14 cellular contexts compared by ENCODE assay signal in genomic region chr12:75634244-75635222, GRCh38.
DNase-seq lines count a peak whose midpoint lies in the region; ATAC-seq and TF ChIP-seq lines count a peak whose summit lies in the region.
"Had no signal": no experiment of that assay in that cellular context is flagged by ENCODE, and none has a peak within 500 bp of the region (broad histone marks: within the 10 kb centered on the region; RNA-seq: fewer than 3 reads in every experiment).

No MANE protein-coding gene starts in this region.

- H3K4me3 Mint-ChIP-seq in stimulated activated naive CD8-positive, alpha-beta T cell treated with anti-CD3 and anti-CD28 coated beads, Interleukin-15, Interleukin-2, amounts not matched to agents 100 ng/mL and 50 ng/mL, for 24 hours: no peak overlapping the region
- H3K4me3 Mint-ChIP-seq: activated naive CD4-positive, alpha-beta T cell treated with anti-CD3 and anti-CD28 coated beads, Interleukin-2, amount 50 U/mL, for 24 hours; endodermal cell had no signal

- WGBS in esophagus muscularis mucosa: 73% methylated on average over 3 of the region's 3 CpGs
- WGBS in esophagus squamous epithelium, 2 donors: 72 to 81% methylated on average over 3 of the region's 3 CpGs

- H4K20me1 ChIP-seq in PC-9 (ENCODE audit: insufficient read depth): no peaks in the 10 kb centered on the region

- ATAC-seq in stimulated activated naive CD8-positive, alpha-beta T cell treated with anti-CD3 and anti-CD28 coated beads, Interleukin-15, Interleukin-2, amounts not matched to agents 100 U/mL and 50 U/mL, for 24 hours: no peak
- ATAC-seq in HG02759 (IDR thresholded peaks at IDR 0.05; ENCODE audit: unreplicated experiment): no peak

- POLR2A ChIA-PET in PC-9 (lab: Charles Lee; ENCODE audit: unreplicated experiment): no interaction called here

- peaks cover 10% of the 10 kb centered on the region; the same call in 1 of the 2 replicates for H3F3A ChIP-seq in PC-9 (ENCODE audit: insufficient read depth, low read depth)

- H3K9me3 Mint-ChIP-seq in stimulated activated naive CD8-positive, alpha-beta T cell treated with anti-CD3 and anti-CD28 coated beads, Interleukin-15, Interleukin-2, amounts not matched to agents 100 ng/mL and 50 ng/mL, for 24 hours: no peaks in the 10 kb centered on the region
- H3K9me3 Mint-ChIP-seq: endodermal cell had no signal

- no peak for TF ChIP-seq POLR2A in esophagus muscularis mucosa (IDR thresholded peaks at IDR 0.05; ENCODE audit: low read depth)
- TF ChIP-seq POLR2A in esophagus squamous epithelium (IDR thresholded peaks at IDR 0.05): no peak

- H2AFZ ChIP-seq in PC-9: no peak overlapping the region; the same call in 1 of the 2 replicates

- DNase-seq in stimulated activated naive CD8-positive, alpha-beta T cell treated with anti-CD3 and anti-CD28 coated beads, Interleukin-15, Interleukin-2, amounts not matched to agents 100 U/mL and 50 U/mL, for 24 hours: no peak
- DNase-seq in PC-9 (no peak), epithelial cell of prostate (ENCODE audit: low read depth, low spot score) (no peak), esophagus muscularis mucosa (ENCODE audit: extremely low spot score) (no peak), esophagus squamous epithelium (lab: John Stamatoyannopoulos, UW) (no peak), activated T-cell treated with anti-CD3 and anti-CD28 coated beads for 4 hours (no peak)
- DNase-seq: activated CD8-positive, alpha-beta memory T cell treated with anti-CD3 and anti-CD28 coated beads, Interleukin-2, amount 10 ng/mL, durations not matched to agents 7 days and 5 days; endodermal cell; kidney; NCI-H2029; SK-N-SH had no signal

- H3K4me3 ChIP-seq in PC-9: no peak overlapping the region
- H3K4me3 ChIP-seq in esophagus muscularis mucosa: no peak overlapping the region
- no peak overlapping the region for H3K4me3 ChIP-seq in esophagus squamous epithelium

- H3K4me1 ChIP-seq in PC-9 (replicated peaks; ENCODE audit: insufficient read depth) (peaks cover 16% of the 10 kb centered on the region), esophagus muscularis mucosa (peaks cover 0 to 6% (median 3%) of the 10 kb centered on the region in 4 donors), esophagus squamous epithelium (peaks cover 0 to 23% (median 0%) of the 10 kb centered on the region in 3 donors)

- 0 out of 2 replicates have a peak overlapping the region, but pooled peaks have one; percentile 56 for H3K27ac ChIP-seq in PC-9
- peak overlapping the region; percentile 88 for H3K27ac ChIP-seq in epithelial cell of prostate
- no peak overlapping the region for H3K27ac ChIP-seq in esophagus muscularis mucosa (replicated peaks in 1 of 4)
- no peak overlapping the region for H3K27ac ChIP-seq in esophagus squamous epithelium

- TF ChIP-seq EP300 in esophagus muscularis mucosa (IDR thresholded peaks at IDR 0.05): no peak

- intact Hi-C loops in PC-9 (cut with micrococcal nuclease; ENCODE audit: unreplicated experiment): no loop called here
- intact Hi-C loops in esophagus muscularis mucosa (cut with DNase I): no loop called here
- intact Hi-C loops in esophagus squamous epithelium (cut with DNase I): no loop called here

- H3K27me3 ChIP-seq in PC-9 (ENCODE audit: insufficient read depth, low read depth) (no peaks in the 10 kb centered on the region), esophagus muscularis mucosa (no peaks in the 10 kb centered on the region), esophagus squamous epithelium (no peaks in the 10 kb centered on the region)

- peaks cover 2% of the 10 kb centered on the region; the same call in 1 of the 2 replicates for H3K9me3 ChIP-seq in PC-9 (ENCODE audit: insufficient read depth, low read depth)
- no peaks in the 10 kb centered on the region for H3K9me3 ChIP-seq in esophagus muscularis mucosa
- no peaks in the 10 kb centered on the region for H3K9me3 ChIP-seq in esophagus squamous epithelium
- H3K9me3 ChIP-seq: SK-N-SH had no signal

- TF ChIP-seq CTCF in PC-9 (conservative IDR thresholded peaks at IDR 0.05) (no peak), esophagus muscularis mucosa (IDR thresholded peaks at IDR 0.05) (no peak), esophagus squamous epithelium (IDR thresholded peaks at IDR 0.05) (no peak)

- H3K36me3 Mint-ChIP-seq in stimulated activated naive CD8-positive, alpha-beta T cell treated with anti-CD3 and anti-CD28 coated beads, Interleukin-15, Interleukin-2, amounts not matched to agents 100 ng/mL and 50 ng/mL, for 24 hours (ENCODE audit: low read depth): no peaks in the 10 kb centered on the region
- H3K36me3 Mint-ChIP-seq: activated naive CD4-positive, alpha-beta T cell treated with anti-CD3 and anti-CD28 coated beads, Interleukin-2, amount 50 U/mL, for 24 hours had no signal

- peaks cover 32% of the 10 kb centered on the region for H3K4me1 Mint-ChIP-seq in stimulated activated naive CD8-positive, alpha-beta T cell treated with anti-CD3 and anti-CD28 coated beads, Interleukin-15, Interleukin-2, amounts not matched to agents 100 ng/mL and 50 ng/mL, for 24 hours (ENCODE audit: low read depth)

- H3K9me2 ChIP-seq in PC-9 (ENCODE audit: insufficient read depth): no peaks in the 10 kb centered on the region
- H3K9me2 ChIP-seq: SK-N-SH had no signal

- no peak overlapping the region for H3K4me2 ChIP-seq in PC-9
- H3K4me2 ChIP-seq: SK-N-SH had no signal

- H3K36me3 ChIP-seq in PC-9 (ENCODE audit: low read depth): no peaks in the 10 kb centered on the region
- no peaks in the 10 kb centered on the region for H3K36me3 ChIP-seq in esophagus muscularis mucosa
- no peaks in the 10 kb centered on the region for H3K36me3 ChIP-seq in esophagus squamous epithelium

- CTCF ChIA-PET in PC-9 (lab: Charles Lee): no interaction called here

- peak overlapping the region; percentile 42 for H3K27ac Mint-ChIP-seq in stimulated activated naive CD8-positive, alpha-beta T cell treated with anti-CD3 and anti-CD28 coated beads, Interleukin-15, Interleukin-2, amounts not matched to agents 100 ng/mL and 50 ng/mL, for 24 hours
- H3K27ac Mint-ChIP-seq: activated naive CD4-positive, alpha-beta T cell treated with anti-CD3 and anti-CD28 coated beads, Interleukin-2, amount 50 U/mL, for 24 hours; endodermal cell had no signal

- H3K79me2 ChIP-seq in PC-9 (ENCODE audit: low read depth): no peaks in the 10 kb centered on the region

- H3K27me3 Mint-ChIP-seq in stimulated activated naive CD8-positive, alpha-beta T cell treated with anti-CD3 and anti-CD28 coated beads, Interleukin-15, Interleukin-2, amounts not matched to agents 100 ng/mL and 50 ng/mL, for 24 hours: peaks cover 6% of the 10 kb centered on the region
- H3K27me3 Mint-ChIP-seq: activated CD8-positive, alpha-beta memory T cell treated with anti-CD3 and anti-CD28 coated beads, Interleukin-2, amount 10 ng/mL, durations not matched to agents 7 days and 5 days; activated naive CD4-positive, alpha-beta T cell treated with anti-CD3 and anti-CD28 coated beads, Interleukin-2, amount 50 U/mL, for 24 hours had no signal

- BruUV-seq in PC-9 (replicated peaks; lab: Mats Ljungman, UMichigan): no TSS peak

Comparison
In these comparisons a context has a peak if more than half of its experiments do, and no peak if none do; other contexts are left out.
1. H3K27ac ChIP-seq: peak in PC-9 (single experiment) and epithelial cell of prostate (single experiment); none in esophagus muscularis mucosa (0 of 4) and esophagus squamous epithelium (0 of 4).